Comparison of ENCODE assay signal across 21 cellular contexts in the genomic region with DNA sequence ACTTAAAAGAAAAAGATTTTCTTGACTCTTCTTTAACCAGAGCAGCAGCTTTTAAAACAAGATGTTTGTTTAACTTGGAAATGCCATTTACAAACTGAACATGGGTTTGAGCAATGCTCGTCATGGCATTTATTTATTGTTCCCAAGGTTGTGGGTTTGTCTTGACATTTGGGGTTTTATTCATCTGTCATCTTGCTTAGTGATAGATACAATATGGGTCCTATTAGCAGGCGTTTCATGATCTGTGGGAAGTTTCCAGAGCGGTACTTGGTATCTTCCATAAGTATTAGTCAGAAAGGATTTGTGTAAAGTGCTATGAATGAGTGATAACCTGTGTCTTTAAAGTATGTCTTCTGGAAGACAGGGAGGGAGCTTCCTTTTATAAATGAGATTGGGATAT. TPM values are rescaled to one million over a fixed set of nuclear protein-coding genes. Genes with fewer than 3 reads are reported as not detected.
DNase-seq lines count a peak whose midpoint lies in the region; ATAC-seq and TF ChIP-seq lines count a peak whose summit lies in the region.
"Had no signal": no experiment of that assay in that cellular context is flagged by ENCODE, and none has a peak within 500 bp of the region (broad histone marks: within the 10 kb centered on the region; RNA-seq: fewer than 3 reads in every experiment).

No MANE protein-coding gene starts in this region.

- no peak overlapping the region for H3K4me3 ChIP-seq in AG09309 (ENCODE audit: control insufficient read depth, low read depth, low read length)
- H3K4me3 ChIP-seq in psoas muscle: no peak overlapping the region
- no peak overlapping the region for H3K4me3 ChIP-seq in stomach
- H3K4me3 ChIP-seq: BLaER1, GM23248, SJSA1 had no signal

- peak overlapping the region; percentile 44 for H3K4me3 Mint-ChIP-seq in activated naive CD8-positive, alpha-beta T cell treated with anti-CD3 and anti-CD28 coated beads, Interleukin-2, amount 50 U/mL, for 24 hours
- H3K4me3 Mint-ChIP-seq: CD8-positive, alpha-beta T cell had no signal

- H3K4me1 ChIP-seq in psoas muscle: no peaks in the 10 kb centered on the region
- H3K4me1 ChIP-seq in stomach: peaks cover 13 to 20% (median 17%) of the 10 kb centered on the region in 4 donors
- H3K4me1 ChIP-seq: SJSA1 had no signal

- WGBS in psoas muscle, 3 donors: 95% methylated on average over 3 of the region's 3 CpGs
- WGBS in stomach, 5 donors: 70 to 80% (median 76%) methylated on average over 3 of the region's 3 CpGs

- no peak for TF ChIP-seq POLR2A in stomach (IDR thresholded peaks at IDR 0.05)

- no peak for TF ChIP-seq CTCF in AG09309 (IDR thresholded peaks at IDR 0.05; ENCODE audit: control insufficient read depth, insufficient read depth, low read depth, low read length, missing control alignments)
- no peak for TF ChIP-seq CTCF in psoas muscle (IDR thresholded peaks at IDR 0.05)
- TF ChIP-seq CTCF in stomach (IDR thresholded peaks at IDR 0.05): no peak

- no peak for TF ChIP-seq EP300 in stomach (IDR thresholded peaks at IDR 0.05)

- H3K27me3 ChIP-seq in psoas muscle (ENCODE audit: insufficient read depth in 3 of 3, low read length in 2 of 3): no peaks in the 10 kb centered on the region
- H3K27me3 ChIP-seq in stomach: no peaks in the 10 kb centered on the region
- H3K27me3 ChIP-seq: BLaER1, SJSA1 had no signal

- peak overlapping the region; percentile 53 for H3K27ac Mint-ChIP-seq in activated naive CD8-positive, alpha-beta T cell treated with anti-CD3 and anti-CD28 coated beads, Interleukin-2, amount 50 U/mL, for 24 hours
- H3K27ac Mint-ChIP-seq: CD8-positive, alpha-beta T cell had no signal

- peaks cover 11% of the 10 kb centered on the region for H3K36me3 Mint-ChIP-seq in activated naive CD8-positive, alpha-beta T cell treated with anti-CD3 and anti-CD28 coated beads, Interleukin-2, amount 50 U/mL, for 24 hours (ENCODE audit: low read depth)

- peak; percentile 90 for ATAC-seq in activated naive CD8-positive, alpha-beta T cell treated with anti-CD3 and anti-CD28 coated beads, Interleukin-2, amount 50 U/mL, for 24 hours
- ATAC-seq in psoas muscle: no peak
- ATAC-seq: CD8-positive, alpha-beta T cell; HCT116; PC-3 had no signal

- intact Hi-C loops in psoas muscle (cut with DNase I) (no loop called here), stomach (cut with DNase I; ENCODE audit: low total_unique reads) (no loop called here)

- H3K4me1 Mint-ChIP-seq in activated naive CD8-positive, alpha-beta T cell treated with anti-CD3 and anti-CD28 coated beads, Interleukin-2, amount 50 U/mL, for 24 hours: peaks cover 73% of the 10 kb centered on the region

- H3K9me3 ChIP-seq in psoas muscle: peaks cover 7% of the 10 kb centered on the region
- peaks cover 0 to 9% (median 3%) of the 10 kb centered on the region in 4 donors for H3K9me3 ChIP-seq in stomach
- H3K9me3 ChIP-seq: SJSA1 had no signal

- peak; percentile 29 for DNase-seq in AG09309 (ENCODE audit: low read depth)
- DNase-seq in EH (ENCODE audit: low read depth): peak; percentile 73
- DNase-seq in activated naive CD8-positive, alpha-beta T cell treated with anti-CD3 and anti-CD28 coated beads, Interleukin-2, amount 50 U/mL, for 24 hours: no peak
- peak; percentile 59 for DNase-seq in fibroblast of peridontal ligament (ENCODE audit: extremely low read depth)
- no peak for DNase-seq in psoas muscle
- no peak for DNase-seq in SW 1271 (lab: John Stamatoyannopoulos, UW)
- DNase-seq in stomach: no peak
- DNase-seq: ACHN; CD8-positive, alpha-beta T cell; DND-41; GDM1; GM23248; KG1; NCI-H1048; NCI-H1436 treated with DMSO at 0.1 percent for 48 hours; NCI-H2029 treated with DMSO at 0.1 percent for 48 hours; NCI-H774; PC-3 had no signal

- no peaks in the 10 kb centered on the region for H3K36me3 ChIP-seq in psoas muscle (ENCODE audit: insufficient read depth in 1 of 2, low read depth in 1 of 2)
- no peaks in the 10 kb centered on the region for H3K36me3 ChIP-seq in stomach
- H3K36me3 ChIP-seq: SJSA1 had no signal

- H3K27ac ChIP-seq in psoas muscle (no peak overlapping the region), stomach (no peak overlapping the region)
- H3K27ac ChIP-seq: BLaER1, GM23248, SJSA1 had no signal

- peaks cover 15% of the 10 kb centered on the region for H3K9me3 Mint-ChIP-seq in activated naive CD8-positive, alpha-beta T cell treated with anti-CD3 and anti-CD28 coated beads, Interleukin-2, amount 50 U/mL, for 24 hours

- no peaks in the 10 kb centered on the region for H3K27me3 Mint-ChIP-seq in activated naive CD8-positive, alpha-beta T cell treated with anti-CD3 and anti-CD28 coated beads, Interleukin-2, amount 50 U/mL, for 24 hours

RNA-seq across cellular contexts. Expression of a gene that starts 29.9 kb away (rescaled TPM):
- 1 to 10 TPM; 2.1 to 7.0 (median 5.2) TPM for total RNA-seq in psoas muscle
- 1 to 10 TPM; 1.1 to 1.6 (median 1.1) TPM for polyA plus RNA-seq in psoas muscle
- 100 to 1,000 TPM in 1 of 5 donors, 10 to 100 TPM in 4; 35.0 to 125 (median 75.8) TPM for total RNA-seq in stomach
- 1 to 10 TPM; 3.9 to 5.4 (median 4.4) TPM for polyA plus RNA-seq in stomach

Comparison
In these comparisons a context has a peak if more than half of its experiments do, and no peak if none do; other contexts are left out.
1. DNase-seq: peak in AG09309 (single experiment), EH (single experiment) and fibroblast of peridontal ligament (single experiment); none in activated naive CD8-positive, alpha-beta T cell treated with anti-CD3 and anti-CD28 coated beads, Interleukin-2, amount 50 U/mL, for 24 hours (single experiment), psoas muscle (0 of 2), SW 1271 (0 of 2) and stomach (single experiment).
2. RNA of a gene that starts 29.9 kb away (total RNA-seq): 35.0 to 125 TPM in stomach; 2.1 to 7.0 TPM in psoas muscle; every median in the first group is over 4 times any median in the second.